10 cellular contexts compared by ENCODE assay signal in genomic region chr11:15216678-15217077, GRCh38.
DNase-seq lines count a peak whose midpoint lies in the region; ATAC-seq, FAIRE-seq and TF ChIP-seq lines count a peak whose summit lies in the region.
"Had no signal": no experiment of that assay in that cellular context is flagged by ENCODE, and none has a peak within 500 bp of the region (broad histone marks: within the 10 kb centered on the region; RNA-seq: fewer than 3 reads in every experiment).

No MANE protein-coding gene starts in this region.

- ATAC-seq in HG03378 (IDR thresholded peaks at IDR 0.05; ENCODE audit: unreplicated experiment) (peak; percentile 56), K562 (peak; percentile 78), HG02970 (IDR thresholded peaks at IDR 0.05; ENCODE audit: low FRiP score, unreplicated experiment) (no peak)

- H3K27me3 ChIP-seq in K562 (ENCODE audit: control insufficient read depth in 2 of 2, insufficient read depth in 2 of 2, low read length in 2 of 2) (no peaks in the 10 kb centered on the region; a peak in 2 of 5 replicates), tibial nerve (no peaks in the 10 kb centered on the region)

- H3K9me3 ChIP-seq in K562 (replicated peaks; ENCODE audit: control insufficient read depth, insufficient read depth, low read depth, low read length) (no peaks in the 10 kb centered on the region), tibial nerve (no peaks in the 10 kb centered on the region)

- H3K4me1 ChIP-seq in K562 (replicated peaks in 1 of 2; ENCODE audit: control insufficient read depth in 2 of 2, insufficient read depth in 2 of 2, low read length in 2 of 2) = no peaks in the 10 kb centered on the region
- H3K4me1 ChIP-seq in tibial nerve = peaks cover 0 to 4% (median 0%) of the 10 kb centered on the region in 4 donors

- H3K27ac Mint-ChIP-seq in activated CD4-positive, alpha-beta memory T cell treated with anti-CD3 and anti-CD28 coated beads for 36 hours = no peak overlapping the region
- H3K27ac Mint-ChIP-seq in activated CD4-positive, alpha-beta memory T cell treated with anti-CD3 and anti-CD28 coated beads, Interleukin-2, amount 10 ng/mL, durations not matched to agents 7 days and 5 days = no peak overlapping the region
- H3K27ac Mint-ChIP-seq: activated naive CD8-positive, alpha-beta T cell treated with anti-CD3 and anti-CD28 coated beads, Interleukin-2, amount 10 ng/mL, durations not matched to agents 7 days and 5 days; CD4-positive, CD25-positive, alpha-beta regulatory T cell had no signal

- BruUV-seq in K562 (replicated peaks; lab: Mats Ljungman, UMichigan) = no TSS peak

- H3K9ac ChIP-seq in K562 (ENCODE audit: insufficient read depth in 1 of 2, low read depth in 2 of 2, low read length in 2 of 2) = no peak overlapping the region

- no peak for TF ChIP-seq EP300 in K562 (IDR thresholded peaks at IDR 0.05; ENCODE audit: low read length)
- TF ChIP-seq EP300 in tibial nerve (IDR thresholded peaks at IDR 0.05) = no peak

- no peak for TF ChIP-seq RAD21 in K562 (CRISPR knock-in tag; conservative IDR thresholded peaks at IDR 0.05 in 1 of 2, IDR thresholded peaks at IDR 0.05 in 1 of 2)

- H2AFZ ChIP-seq in K562 (ENCODE audit: low read depth, low read length) = no peak overlapping the region

- no peaks in the 10 kb centered on the region for H3K79me2 ChIP-seq in K562 (ENCODE audit: control insufficient read depth, insufficient read depth, low read length)

- no peak overlapping the region for H3K4me3 Mint-ChIP-seq in activated CD4-positive, alpha-beta memory T cell treated with anti-CD3 and anti-CD28 coated beads for 36 hours
- no peak overlapping the region for H3K4me3 Mint-ChIP-seq in activated CD4-positive, alpha-beta memory T cell treated with anti-CD3 and anti-CD28 coated beads, Interleukin-2, amount 10 ng/mL, durations not matched to agents 7 days and 5 days
- H3K4me3 Mint-ChIP-seq: activated naive CD8-positive, alpha-beta T cell treated with anti-CD3 and anti-CD28 coated beads, Interleukin-2, amount 10 ng/mL, durations not matched to agents 7 days and 5 days; CD4-positive, CD25-positive, alpha-beta regulatory T cell had no signal

- H3K9me1 ChIP-seq in K562 (ENCODE audit: control insufficient read depth, insufficient read depth, low read length) = no peaks in the 10 kb centered on the region

- no peaks in the 10 kb centered on the region for H3K9me3 Mint-ChIP-seq in activated CD4-positive, alpha-beta memory T cell treated with anti-CD3 and anti-CD28 coated beads for 36 hours
- H3K9me3 Mint-ChIP-seq in activated CD4-positive, alpha-beta memory T cell treated with anti-CD3 and anti-CD28 coated beads, Interleukin-2, amount 10 ng/mL, durations not matched to agents 7 days and 5 days = no peaks in the 10 kb centered on the region
- H3K9me3 Mint-ChIP-seq: activated naive CD8-positive, alpha-beta T cell treated with anti-CD3 and anti-CD28 coated beads, Interleukin-2, amount 10 ng/mL, durations not matched to agents 7 days and 5 days had no signal

- peak; percentile 43 to 64 (median 60); a peak in 5 of 6 replicates for TF ChIP-seq CTCF in K562 (IDR thresholded peaks at IDR 0.05 in 2 of 3, conservative IDR thresholded peaks at IDR 0.05 in 1 of 3; ENCODE audit: insufficient read depth in 2 of 3, low read depth in 1 of 3, low read length in 3 of 3)
- TF ChIP-seq CTCF in tibial nerve (IDR thresholded peaks at IDR 0.05) = peak in 3 of 5 experiments; percentile 8 to 25 (median 18)

- H3K27ac ChIP-seq in K562 (ENCODE audit: extremely low read depth, low read depth, low read length) (no peak overlapping the region), tibial nerve (no peak overlapping the region)

- no peaks in the 10 kb centered on the region for H3K36me3 Mint-ChIP-seq in activated CD4-positive, alpha-beta memory T cell treated with anti-CD3 and anti-CD28 coated beads for 36 hours
- H3K36me3 Mint-ChIP-seq in activated CD4-positive, alpha-beta memory T cell treated with anti-CD3 and anti-CD28 coated beads, Interleukin-2, amount 10 ng/mL, durations not matched to agents 7 days and 5 days (ENCODE audit: low read depth) = no peaks in the 10 kb centered on the region
- H3K36me3 Mint-ChIP-seq: activated naive CD8-positive, alpha-beta T cell treated with anti-CD3 and anti-CD28 coated beads, Interleukin-2, amount 10 ng/mL, durations not matched to agents 7 days and 5 days; CD4-positive, CD25-positive, alpha-beta regulatory T cell had no signal

- no peak overlapping the region for H3K4me3 ChIP-seq in K562
- H3K4me3 ChIP-seq in tibial nerve = no peak overlapping the region

- POLR2A ChIA-PET in activated CD4-positive, alpha-beta memory T cell treated with anti-CD3 and anti-CD28 coated beads for 36 hours (lab: Charles Lee) = no interaction called here
- POLR2A ChIA-PET in activated CD4-positive, alpha-beta memory T cell treated with anti-CD3 and anti-CD28 coated beads, Interleukin-2, amount 10 ng/mL, durations not matched to agents 7 days and 5 days (lab: Charles Lee) = no interaction called here
- POLR2A ChIA-PET in K562 (lab: Yijun Ruan, JAX) = no interaction called here

- DNase-seq in activated CD4-positive, alpha-beta memory T cell treated with anti-CD3 and anti-CD28 coated beads for 36 hours = peak; percentile 12
- no peak for DNase-seq in activated CD4-positive, alpha-beta memory T cell treated with anti-CD3 and anti-CD28 coated beads, Interleukin-2, amount 10 ng/mL, durations not matched to agents 7 days and 5 days
- DNase-seq in K562 (ENCODE audit: extremely low read depth in 1 of 4, low spot score in 3 of 4) (peak; percentile 6 to 44 (median 40)), tibial nerve (ENCODE audit: low spot score in 2 of 2) (no peak), hepatic stellate cell (ENCODE audit: low spot score) (no peak), amniotic stem cell (lab: John Stamatoyannopoulos, UW) (no peak)
- DNase-seq: activated naive CD8-positive, alpha-beta T cell treated with anti-CD3 and anti-CD28 coated beads, Interleukin-2, amount 10 ng/mL, durations not matched to agents 7 days and 5 days had no signal

- no peaks in the 10 kb centered on the region for H3K4me1 Mint-ChIP-seq in activated CD4-positive, alpha-beta memory T cell treated with anti-CD3 and anti-CD28 coated beads for 36 hours (ENCODE audit: low read depth)
- H3K4me1 Mint-ChIP-seq in activated CD4-positive, alpha-beta memory T cell treated with anti-CD3 and anti-CD28 coated beads, Interleukin-2, amount 10 ng/mL, durations not matched to agents 7 days and 5 days = no peaks in the 10 kb centered on the region
- H3K4me1 Mint-ChIP-seq: activated naive CD8-positive, alpha-beta T cell treated with anti-CD3 and anti-CD28 coated beads, Interleukin-2, amount 10 ng/mL, durations not matched to agents 7 days and 5 days; CD4-positive, CD25-positive, alpha-beta regulatory T cell had no signal

- H3K36me3 ChIP-seq in K562 (ENCODE audit: control insufficient read depth, insufficient read depth, low read length) = no peaks in the 10 kb centered on the region
- no peaks in the 10 kb centered on the region for H3K36me3 ChIP-seq in tibial nerve

- in situ Hi-C loops in K562 (cut with MboI) = no loop called here

- CTCF ChIA-PET in activated CD4-positive, alpha-beta memory T cell treated with anti-CD3 and anti-CD28 coated beads for 36 hours (lab: Charles Lee) = interaction anchor here (1.3 to 1.7 kb wide), 4 partner anchors 30 to 309 kb away, joined by 3 to 4 read pairs (median 4); no protein-coding TSS in a partner anchor
- CTCF ChIA-PET in activated CD4-positive, alpha-beta memory T cell treated with anti-CD3 and anti-CD28 coated beads, Interleukin-2, amount 10 ng/mL, durations not matched to agents 7 days and 5 days (lab: Charles Lee) = no interaction called here
- CTCF ChIA-PET in K562 (lab: Yijun Ruan, JAX; ENCODE audit: low intra/inter-chr PET ratio) = interaction anchor here (0.6 to 1.3 kb wide), 2 partner anchors 427 to 912 kb away, joined by 3 to 6 read pairs; no protein-coding TSS in a partner anchor

- TF ChIP-seq POLR2A in K562 (conservative IDR thresholded peaks at IDR 0.05) = no peak
- no peak for TF ChIP-seq POLR2A in tibial nerve (IDR thresholded peaks at IDR 0.05)

- no peaks in the 10 kb centered on the region for H4K20me1 ChIP-seq in K562 (replicated peaks; ENCODE audit: control insufficient read depth, insufficient read depth, low read length)

- no peaks in the 10 kb centered on the region for H3K27me3 Mint-ChIP-seq in activated CD4-positive, alpha-beta memory T cell treated with anti-CD3 and anti-CD28 coated beads for 36 hours
- H3K27me3 Mint-ChIP-seq in activated CD4-positive, alpha-beta memory T cell treated with anti-CD3 and anti-CD28 coated beads, Interleukin-2, amount 10 ng/mL, durations not matched to agents 7 days and 5 days = no peaks in the 10 kb centered on the region

- intact Hi-C loops in activated CD4-positive, alpha-beta memory T cell treated with anti-CD3 and anti-CD28 coated beads for 36 hours (cut with micrococcal nuclease) = no loop called here
- intact Hi-C loops in K562 (cut with micrococcal nuclease) = no loop called here

- FAIRE-seq in K562 (lab: Jason Lieb, UNC) = peak; percentile 81

- H3K4me2 ChIP-seq in K562 (ENCODE audit: insufficient read depth, low read length) = no peak overlapping the region

TF ChIP-seq in K562, 482 proteins besides CTCF, POLR2A, EP300 and RAD21 (continues in another document):
- TF ChIP-seq MBD1 (CRISPR knock-in tag; IDR thresholded peaks at IDR 0.05) (no peak), NFE2L1 (tag; IDR thresholded peaks at IDR 0.05; ENCODE audit: borderline replicate concordance, low read depth) (no peak), SMARCA4 (IDR thresholded peaks at IDR 0.05) (no peak), SIX5 (IDR thresholded peaks at IDR 0.05; ENCODE audit: borderline replicate concordance in 1 of 2, insufficient read depth in 1 of 2, low read depth in 1 of 2, low read length in 2 of 2) (no peak), ZNF134 (CRISPR knock-in tag; conservative IDR thresholded peaks at IDR 0.05) (no peak), MXI1 (IDR thresholded peaks at IDR 0.05; ENCODE audit: low read depth, low read length) (no peak), ZNF41 (CRISPR knock-in tag; conservative IDR thresholded peaks at IDR 0.05) (no peak), FOXA1 (IDR thresholded peaks at IDR 0.05; ENCODE audit: borderline replicate concordance) (no peak)

Comparison
In these comparisons a context has a peak if more than half of its experiments do, and no peak if none do; other contexts are left out.
1. DNase-seq: peak in activated CD4-positive, alpha-beta memory T cell treated with anti-CD3 and anti-CD28 coated beads for 36 hours (single experiment) and K562 (4 of 4); none in activated CD4-positive, alpha-beta memory T cell treated with anti-CD3 and anti-CD28 coated beads, Interleukin-2, amount 10 ng/mL, durations not matched to agents 7 days and 5 days (single experiment), tibial nerve (0 of 2), hepatic stellate cell (single experiment) and amniotic stem cell (single experiment).